33 cellular contexts compared by ENCODE assay signal in the genomic region with DNA sequence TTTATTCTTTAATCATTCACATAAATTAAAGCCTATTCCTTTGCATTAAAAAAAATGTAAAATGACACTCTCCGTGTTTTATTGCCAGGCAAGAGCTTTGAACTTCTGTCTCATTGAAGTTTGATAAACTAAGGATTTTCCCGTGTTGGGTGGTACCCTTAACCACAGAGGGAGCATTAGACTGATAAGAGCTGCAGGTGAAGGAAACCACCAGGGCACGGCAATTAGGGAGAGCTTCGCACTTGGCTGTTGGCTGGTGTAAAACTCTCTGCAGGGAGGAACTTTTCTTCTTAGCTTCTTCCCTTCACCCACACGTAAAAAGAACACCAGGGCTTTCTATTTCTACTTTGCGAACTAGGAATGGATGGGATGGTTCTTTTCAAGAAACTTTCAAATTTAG.
"Had no signal": no experiment of that assay in that cellular context is flagged by ENCODE, and none has a peak within 500 bp of the region (broad histone marks: within the 10 kb centered on the region; RNA-seq: fewer than 3 reads in every experiment).

No MANE protein-coding gene starts in this region.

- H3K9me3 ChIP-seq: ascending aorta, Peyer's patch had no signal

- H3K4me1 ChIP-seq: ascending aorta had no signal

- H3K4me3 Mint-ChIP-seq: activated CD4-positive, alpha-beta memory T cell treated with anti-CD3 and anti-CD28 coated beads, Interleukin-2, amount 10 ng/mL, durations not matched to agents 7 days and 5 days; activated CD8-positive, alpha-beta memory T cell treated with anti-CD3 and anti-CD28 coated beads, Interleukin-2, amount 10 ng/mL, durations not matched to agents 7 days and 5 days; activated naive CD4-positive, alpha-beta T cell treated with anti-CD3 and anti-CD28 coated beads, Interleukin-2, amount 50 U/mL, for 24 hours; activated naive CD8-positive, alpha-beta T cell treated with anti-CD3 and anti-CD28 coated beads, Interleukin-2, amount 10 ng/mL, durations not matched to agents 7 days and 5 days had no signal

- ATAC-seq: activated CD8-positive, alpha-beta memory T cell treated with anti-CD3 and anti-CD28 coated beads, Interleukin-2, amount 10 ng/mL, durations not matched to agents 7 days and 5 days; PC-3; SK-N-SH treated with all-trans-retinoic acid at 6 μM for 48 hours had no signal

- H3K9me3 Mint-ChIP-seq: activated CD4-positive, alpha-beta memory T cell treated with anti-CD3 and anti-CD28 coated beads, Interleukin-2, amount 10 ng/mL, durations not matched to agents 7 days and 5 days; activated naive CD4-positive, alpha-beta T cell treated with anti-CD3 and anti-CD28 coated beads, Interleukin-2, amount 50 U/mL, for 24 hours; activated naive CD8-positive, alpha-beta T cell treated with anti-CD3 and anti-CD28 coated beads, Interleukin-2, amount 10 ng/mL, durations not matched to agents 7 days and 5 days had no signal

- H3K4me3 ChIP-seq: ascending aorta, cardiac muscle cell, Peyer's patch had no signal

- H3K27ac Mint-ChIP-seq: activated CD4-positive, alpha-beta memory T cell treated with anti-CD3 and anti-CD28 coated beads, Interleukin-2, amount 10 ng/mL, durations not matched to agents 7 days and 5 days; activated CD8-positive, alpha-beta memory T cell treated with anti-CD3 and anti-CD28 coated beads, Interleukin-2, amount 10 ng/mL, durations not matched to agents 7 days and 5 days; activated naive CD4-positive, alpha-beta T cell treated with anti-CD3 and anti-CD28 coated beads, Interleukin-2, amount 50 U/mL, for 24 hours; activated naive CD8-positive, alpha-beta T cell treated with anti-CD3 and anti-CD28 coated beads, Interleukin-2, amount 10 ng/mL, durations not matched to agents 7 days and 5 days had no signal

- H3K27ac ChIP-seq: ascending aorta, cardiac muscle cell, VCaP had no signal

- DNase-seq: activated CD4-positive, alpha-beta memory T cell treated with anti-CD3 and anti-CD28 coated beads, Interleukin-2, amount 10 ng/mL, durations not matched to agents 7 days and 5 days; activated CD4-positive, alpha-beta T cell treated with anti-CD3 and anti-CD28 coated beads for 1 hour; activated CD4-positive, alpha-beta T cell treated with anti-CD3 and anti-CD28 coated beads for 48 hours; activated CD4-positive, CD25-positive, alpha-beta regulatory T cell; activated CD8-positive, alpha-beta memory T cell treated with anti-CD3 and anti-CD28 coated beads for 24 hours; activated CD8-positive, alpha-beta memory T cell treated with anti-CD3 and anti-CD28 coated beads, Interleukin-2, amount 10 ng/mL, durations not matched to agents 7 days and 5 days; activated CD8-positive, alpha-beta memory T cell treated with anti-CD3 and anti-CD28 coated beads, Interleukin-2, amount 50 U/mL, for 48 hours; activated effector memory CD4-positive, alpha-beta T cell treated with Interleukin-2 at 50 U/mL for 16 hours; activated naive CD8-positive, alpha-beta T cell treated with anti-CD3 and anti-CD28 coated beads, Interleukin-2, amount 10 ng/mL, durations not matched to agents 7 days and 5 days; activated T-cell treated with anti-CD3 and anti-CD28 coated beads, Interleukin-2, amount 50 U/mL, for 48 hours; amygdala; Kasumi-1; KBM-7; NCI-H1105; NCI-H1417 treated with DMSO at 0.1 percent for 48 hours; NCI-H1694 treated with DMSO at 0.1 percent for 48 hours; NCI-H2029; NCI-H510A; NCI-H526; NCI-H748 treated with DMSO at 0.1 percent for 48 hours; NK-92 treated with Interleukin-12 subunit alpha and Interleukin-12 subunit beta, amount 100 ng/mL, for 24 hours; PC-3; Peyer's patch; RPMI8226; SHP77 treated with DMSO at 0.1 percent for 48 hours; T-helper 1 cell; T-helper 2 cell; T-helper 9 cell had no signal

- H3K27me3 Mint-ChIP-seq: activated CD4-positive, alpha-beta memory T cell treated with anti-CD3 and anti-CD28 coated beads, Interleukin-2, amount 10 ng/mL, durations not matched to agents 7 days and 5 days; activated naive CD4-positive, alpha-beta T cell treated with anti-CD3 and anti-CD28 coated beads, Interleukin-2, amount 50 U/mL, for 24 hours; activated naive CD8-positive, alpha-beta T cell treated with anti-CD3 and anti-CD28 coated beads, Interleukin-2, amount 10 ng/mL, durations not matched to agents 7 days and 5 days had no signal

- H3K36me3 ChIP-seq: ascending aorta had no signal

- H3K27me3 ChIP-seq: ascending aorta, cardiac muscle cell, Peyer's patch had no signal
